Comparison of ENCODE assay signal across 1 cellular context in genomic region chr15:96330064-96330449, GRCh38.
TF ChIP-seq lines count a peak whose summit lies in the region.

No MANE protein-coding gene starts in this region.

TF ChIP-seq in K562, 482 proteins besides CTCF, POLR2A, EP300 and RAD21 (continued from another document):
- TF ChIP-seq ZNF740 (CRISPR knock-in tag; IDR thresholded peaks at IDR 0.05) (peak; percentile 67; the same call in 1 of the 2 replicates), ZNF740 (tag; IDR thresholded peaks at IDR 0.05) (peak in 1 of 2 experiments; percentile 59; a peak in 1 of 4 replicates), FOXJ2 (tag; IDR thresholded peaks at IDR 0.05) (no peak), CHD2 (IDR thresholded peaks at IDR 0.05; ENCODE audit: low read depth, low read length) (peak; percentile 43; the same call in 1 of the 2 replicates), TBL1XR1 (IDR thresholded peaks at IDR 0.05; ENCODE audit: low read length in 2 of 2) (peak in 1 of 2 experiments; percentile 4; a peak in 1 of 4 replicates), ARID1B (IDR thresholded peaks at IDR 0.05) (no peak), ZFP91 (CRISPR knock-in tag; IDR thresholded peaks at IDR 0.05) (peak; percentile 85), SIN3A (IDR thresholded peaks at IDR 0.05; ENCODE audit: borderline replicate concordance in 2 of 2, control insufficient read depth in 1 of 2, low read depth in 2 of 2, low read length in 2 of 2) (0 out of 4 replicates have a peak, but pooled peaks of 1 of the 2 experiments have one; percentile 8), ZBTB11 (CRISPR knock-in tag; IDR thresholded peaks at IDR 0.05) (peak in 1 of 3 experiments; percentile 77; a peak in 2 of 6 replicates), RBM22 (IDR thresholded peaks at IDR 0.05; ENCODE audit: low read depth, low read length, poor library complexity, severe bottlenecking) (peak; percentile 1), DMBX1 (CRISPR knock-in tag; IDR thresholded peaks at IDR 0.05; ENCODE audit: borderline replicate concordance) (no peak), ZNF263 (CRISPR knock-in tag; IDR thresholded peaks at IDR 0.05; ENCODE audit: borderline replicate concordance) (peak; percentile 14; the same call in 1 of the 2 replicates), RBBP5 (IDR thresholded peaks at IDR 0.05; ENCODE audit: borderline replicate concordance, insufficient read depth, low read length, poor library complexity, severe bottlenecking) (peak; percentile 63), TFAP4 (CRISPR knock-in tag; IDR thresholded peaks at IDR 0.05; ENCODE audit: borderline replicate concordance) (peak; percentile 4; the same call in 1 of the 2 replicates), PHF8 (IDR thresholded peaks at IDR 0.05; ENCODE audit: borderline replicate concordance, low read length) (peak; percentile 41; the same call in 1 of the 2 replicates), HMGN3 (IDR thresholded peaks at IDR 0.05; ENCODE audit: borderline replicate concordance, extremely low read depth, insufficient read length, low read depth, low read length) (peak; percentile 13), SRF (CRISPR knock-in tag; IDR thresholded peaks at IDR 0.05) (0 out of 4 replicates have a peak, but pooled peaks of 1 of the 2 experiments have one; percentile 33), ZNF766 (CRISPR knock-in tag; conservative IDR thresholded peaks at IDR 0.05) (0 out of 2 replicates have a peak, but pooled peaks have one; percentile 33), SNRNP70 (optimal IDR thresholded peaks at IDR 0.05; ENCODE audit: low read depth, low read length) (no peak), POLR2G (IDR thresholded peaks at IDR 0.05; ENCODE audit: low read depth, low read length) (peak; percentile 82; the same call in 1 of the 2 replicates), CHAMP1 (IDR thresholded peaks at IDR 0.05) (no peak), FOXP4 (CRISPR knock-in tag; IDR thresholded peaks at IDR 0.05; ENCODE audit: borderline replicate concordance) (no peak), RCOR1 (IDR thresholded peaks at IDR 0.05; ENCODE audit: borderline replicate concordance in 1 of 2, low read depth in 2 of 2, low read length in 2 of 2) (0 out of 4 replicates have a peak, but pooled peaks of 1 of the 2 experiments have one; percentile 2), ZNF318 (IDR thresholded peaks at IDR 0.05; ENCODE audit: borderline replicate concordance in 1 of 2, low read depth in 1 of 2) (no peak), NRF1 (conservative IDR thresholded peaks at IDR 0.05 in 1 of 2, IDR thresholded peaks at IDR 0.05 in 1 of 2) (0 out of 4 replicates have a peak, but pooled peaks of 1 of the 2 experiments have one; percentile 25)
